8 cellular contexts compared by ENCODE assay signal in genomic region chr3:197959891-197960693, GRCh38. TPM values are rescaled to one million over a fixed set of nuclear protein-coding genes. Genes with fewer than 3 reads are reported as not detected.
DNase-seq lines count a peak whose midpoint lies in the region; ATAC-seq and TF ChIP-seq lines count a peak whose summit lies in the region.

Gene LMLN, plus strand, starts transcription at chr3:197960217. Its CDS starts 29 bp downstream, at chr3:197960246.

- peaks cover 15% of the 10 kb centered on the region for H3K36me3 ChIP-seq in HUES48 (ENCODE audit: control insufficient read depth, insufficient read depth, low read length)
- H3K36me3 ChIP-seq in NT2/D1 (ENCODE audit: insufficient read depth, insufficient read length, low read length), result peaks cover 22% of the 10 kb centered on the region
- peaks cover 18% of the 10 kb centered on the region for H3K36me3 ChIP-seq in endodermal cell (ENCODE audit: control insufficient read depth, insufficient read depth, low read length)
- peaks cover 18% of the 10 kb centered on the region for H3K36me3 ChIP-seq in mesodermal cell (ENCODE audit: control insufficient read depth, insufficient read depth, low read length)

- ATAC-seq in GM21423 (IDR thresholded peaks at IDR 0.05; ENCODE audit: unreplicated experiment), result peak; percentile 97

- H3K4me1 ChIP-seq in HUES48 (ENCODE audit: control insufficient read depth, insufficient read depth, low read length) (peaks cover 16% of the 10 kb centered on the region; the same call in 1 of the 2 replicates), NT2/D1 (ENCODE audit: insufficient read depth, insufficient read length) (no peaks in the 10 kb centered on the region), endodermal cell (ENCODE audit: control insufficient read depth, insufficient read depth, low read length) (no peaks in the 10 kb centered on the region), mesodermal cell (ENCODE audit: control insufficient read depth, insufficient read depth, low read length, poor library complexity, severe bottlenecking) (peaks cover 3% of the 10 kb centered on the region)

- H3K9ac ChIP-seq in HUES48 (ENCODE audit: low read depth, low read length) (peak within 1 kb of the TSS; percentile 58), NT2/D1 (ENCODE audit: insufficient read length, low read depth) (peak within 1 kb of the TSS; percentile 78), endodermal cell (ENCODE audit: extremely low read depth, low read length, poor library complexity, severe bottlenecking) (peak within 1 kb of the TSS; percentile 54)

- no TSS peak for BruUV-seq in Calu3 (replicated peaks; lab: Mats Ljungman, UMichigan)

- H3K9me3 Mint-ChIP-seq in Calu3 (ENCODE audit: low read depth, unreplicated experiment) (no peaks in the 10 kb centered on the region), endodermal cell (peaks cover 2% of the 10 kb centered on the region)

- 1 to 6% methylated on average over 17 to 62 of the region's 62 CpGs for WGBS in endodermal cell (ENCODE audit: insufficient coverage in 1 of 2, insufficient read length in 1 of 2), 2 experiments
- 2% methylated on average over 52 to 54 of the region's 62 CpGs for WGBS in mesodermal cell (ENCODE audit: insufficient coverage in 2 of 2), 2 experiments

- H3K27me3 ChIP-seq in HUES48 (ENCODE audit: control insufficient read depth, insufficient read depth, low read length) (peaks cover 4% of the 10 kb centered on the region; the same call in 1 of the 2 replicates), NT2/D1 (ENCODE audit: insufficient read depth, insufficient read length) (peaks cover 5% of the 10 kb centered on the region), endodermal cell (ENCODE audit: control insufficient read depth, insufficient read depth, low read length, poor library complexity, severe bottlenecking) (no peaks in the 10 kb centered on the region)

- H3K4me3 ChIP-seq in HUES48 (ENCODE audit: low read depth, low read length), result peak within 1 kb of the TSS; percentile 79
- H3K4me3 ChIP-seq in NT2/D1 (ENCODE audit: insufficient read length, low read depth), result peak within 1 kb of the TSS; percentile 91
- peak within 1 kb of the TSS; percentile 86 for H3K4me3 ChIP-seq in endodermal cell (ENCODE audit: low read length)
- peak within 1 kb of the TSS; percentile 69 for H3K4me3 ChIP-seq in mesodermal cell (ENCODE audit: extremely low read depth, insufficient read depth, low read length, poor library complexity, severe bottlenecking)

- H3K27ac ChIP-seq in HUES48 (ENCODE audit: low read depth, low read length) (peak within 1 kb of the TSS; percentile 81), endodermal cell (ENCODE audit: low read depth, low read length) (no peak within 1 kb of the TSS), mesodermal cell (ENCODE audit: low read depth, low read length, severe bottlenecking) (peak within 1 kb of the TSS; percentile 62)

- H3K4me3 Mint-ChIP-seq in Calu3 (ENCODE audit: low read depth, unreplicated experiment) (peak within 1 kb of the TSS; percentile 97), endodermal cell (peak within 1 kb of the TSS; percentile 77)

- H3K4me1 Mint-ChIP-seq in Calu3 (ENCODE audit: low read depth, unreplicated experiment) (peaks cover 34% of the 10 kb centered on the region), endodermal cell (peaks cover 11% of the 10 kb centered on the region)

- no peaks in the 10 kb centered on the region for H3K27me3 Mint-ChIP-seq in Calu3 (ENCODE audit: unreplicated experiment)
- H3K27me3 Mint-ChIP-seq in endodermal cell (ENCODE audit: insufficient read depth), result peaks cover 14% of the 10 kb centered on the region

- peak; percentile 96 for DNase-seq in Calu3
- peak; percentile 85 for DNase-seq in NT2/D1 (ENCODE audit: low read depth, low spot score)
- DNase-seq in activated CD8-positive, alpha-beta memory T cell treated with anti-CD3 and anti-CD28 coated beads, Interleukin-2, amount 50 U/mL, for 24 hours (ENCODE audit: extremely low read depth), result peak; percentile 79
- peak; percentile 96 for DNase-seq in endodermal cell
- DNase-seq in stimulated activated CD8-positive, alpha-beta memory T cell treated with anti-CD3 and anti-CD28 coated beads, Interleukin-15, amount 100 ng/mL, for 24 hours (ENCODE audit: low read depth), result peak; percentile 89

- intact Hi-C loops in Calu3 (cut with micrococcal nuclease; ENCODE audit: unreplicated experiment), result no loop called here

- H3K9me3 ChIP-seq in HUES48 (ENCODE audit: control insufficient read depth, insufficient read depth, low read length), result no peaks in the 10 kb centered on the region
- H3K9me3 ChIP-seq in NT2/D1 (ENCODE audit: insufficient read depth, low read length), result no peaks in the 10 kb centered on the region
- no peaks in the 10 kb centered on the region for H3K9me3 ChIP-seq in endodermal cell (ENCODE audit: control insufficient read depth, low read length)
- no peaks in the 10 kb centered on the region for H3K9me3 ChIP-seq in mesodermal cell (ENCODE audit: control insufficient read depth, low read length)

- H3K36me3 Mint-ChIP-seq in Calu3 (ENCODE audit: insufficient read depth, unreplicated experiment) (peaks cover 49% of the 10 kb centered on the region), endodermal cell (ENCODE audit: low read depth) (peaks cover 14% of the 10 kb centered on the region)

- CTCF ChIA-PET in Calu3 (lab: Charles Lee), result no interaction called here

- TF ChIP-seq CTCF in Calu3 (IDR thresholded peaks at IDR 0.05; ENCODE audit: unreplicated experiment), result no peak
- TF ChIP-seq CTCF in endodermal cell (conservative IDR thresholded peaks at IDR 0.05), result no peak

- H3K27ac Mint-ChIP-seq in Calu3 (ENCODE audit: unreplicated experiment), result peak within 1 kb of the TSS; percentile 92
- H3K27ac Mint-ChIP-seq in endodermal cell, result peak within 1 kb of the TSS; percentile 92

RNA-seq across cellular contexts. Expression of gene LMLN, which starts in this region (rescaled TPM):
- total RNA-seq in Calu3 (2022) (7.0 and 7.6 TPM in 2 replicates), endodermal cell (10 to 100 TPM; 10.0 to 10.5 TPM)
- polyA plus RNA-seq in endodermal cell (2013, experiment 1 of 2), result 7.1 TPM
- polyA plus RNA-seq in endodermal cell (2013, experiment 2 of 2), result 8.2 TPM
- 4.3 TPM for polyA plus RNA-seq in mesodermal cell (2013, experiment 1 of 2)
- 5.1 TPM for polyA plus RNA-seq in mesodermal cell (2013, experiment 2 of 2)
